1 cellular context compared by ENCODE assay signal in the genomic region with DNA sequence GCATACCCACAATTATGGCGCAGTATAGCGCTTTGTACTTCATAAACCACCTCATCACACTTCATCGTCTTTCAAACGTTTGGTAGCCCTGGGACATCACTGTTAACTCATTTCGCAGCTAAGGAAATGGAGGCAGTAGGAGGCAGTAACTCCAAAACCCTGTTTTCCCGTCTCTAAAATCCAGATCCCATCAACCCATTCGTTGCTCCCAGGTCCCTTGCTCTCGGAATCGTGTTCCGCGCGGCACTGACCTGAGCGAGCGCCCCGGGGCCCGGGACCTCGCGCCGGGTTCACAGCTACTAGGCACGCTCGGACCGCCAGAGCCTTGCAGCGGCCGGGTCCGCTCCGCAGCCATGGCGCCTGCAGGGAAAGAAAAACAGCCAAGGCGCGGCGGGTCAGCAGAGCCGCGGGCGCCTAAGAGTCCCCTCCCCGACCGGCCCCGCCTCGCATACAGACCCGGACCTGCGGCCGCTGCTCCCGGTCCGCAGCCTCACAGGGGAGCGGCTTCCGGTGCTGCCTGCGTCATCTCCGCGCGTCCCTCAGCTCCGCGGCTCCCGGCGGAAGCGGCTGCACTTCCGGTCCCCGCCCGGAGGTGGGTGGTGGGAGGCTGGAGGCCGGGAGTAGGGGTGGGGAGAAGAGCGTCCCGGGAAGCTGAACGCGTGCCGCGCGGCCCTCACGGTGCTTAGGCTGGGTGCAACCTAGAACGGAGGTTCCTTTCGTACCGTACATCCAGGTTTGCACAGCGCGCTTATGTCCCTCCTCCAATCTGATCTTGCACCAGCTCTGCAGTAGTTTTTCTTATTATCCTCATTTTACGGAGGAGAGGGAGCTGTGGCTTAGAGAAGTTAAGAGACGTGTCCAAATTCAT.
A peak's percentile ranks its signal among the peaks of the same experiment; 100 is the strongest.
TF ChIP-seq lines count a peak whose summit lies in the region.

A gene with protein sequence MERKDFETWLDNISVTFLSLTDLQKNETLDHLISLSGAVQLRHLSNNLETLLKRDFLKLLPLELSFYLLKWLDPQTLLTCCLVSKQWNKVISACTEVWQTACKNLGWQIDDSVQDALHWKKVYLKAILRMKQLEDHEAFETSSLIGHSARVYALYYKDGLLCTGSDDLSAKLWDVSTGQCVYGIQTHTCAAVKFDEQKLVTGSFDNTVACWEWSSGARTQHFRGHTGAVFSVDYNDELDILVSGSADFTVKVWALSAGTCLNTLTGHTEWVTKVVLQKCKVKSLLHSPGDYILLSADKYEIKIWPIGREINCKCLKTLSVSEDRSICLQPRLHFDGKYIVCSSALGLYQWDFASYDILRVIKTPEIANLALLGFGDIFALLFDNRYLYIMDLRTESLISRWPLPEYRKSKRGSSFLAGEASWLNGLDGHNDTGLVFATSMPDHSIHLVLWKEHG (minus strand): TSS at position 519 of the 868 bp plus-strand sequence. CDS start 5,158 bp downstream, outside the sequence.

TF ChIP-seq in H1, 55 proteins besides CTCF, POLR2A, EP300 and RAD21:
- TF ChIP-seq, protein P1, sequence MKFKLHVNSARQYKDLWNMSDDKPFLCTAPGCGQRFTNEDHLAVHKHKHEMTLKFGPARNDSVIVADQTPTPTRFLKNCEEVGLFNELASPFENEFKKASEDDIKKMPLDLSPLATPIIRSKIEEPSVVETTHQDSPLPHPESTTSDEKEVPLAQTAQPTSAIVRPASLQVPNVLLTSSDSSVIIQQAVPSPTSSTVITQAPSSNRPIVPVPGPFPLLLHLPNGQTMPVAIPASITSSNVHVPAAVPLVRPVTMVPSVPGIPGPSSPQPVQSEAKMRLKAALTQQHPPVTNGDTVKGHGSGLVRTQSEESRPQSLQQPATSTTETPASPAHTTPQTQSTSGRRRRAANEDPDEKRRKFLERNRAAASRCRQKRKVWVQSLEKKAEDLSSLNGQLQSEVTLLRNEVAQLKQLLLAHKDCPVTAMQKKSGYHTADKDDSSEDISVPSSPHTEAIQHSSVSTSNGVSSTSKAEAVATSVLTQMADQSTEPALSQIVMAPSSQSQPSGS (IDR thresholded peaks at IDR 0.05; ENCODE audit: low read length), result no peak
- TF ChIP-seq SRF (IDR thresholded peaks at IDR 0.05; ENCODE audit: low read depth, low read length) (peak; percentile 52), TEAD4 (IDR thresholded peaks at IDR 0.05; ENCODE audit: low read depth, low read length) (no peak), YY1 (IDR thresholded peaks at IDR 0.05; ENCODE audit: low read depth, low read length) (peak; percentile 75; the same call in 1 of the 2 replicates), KDM5A (IDR thresholded peaks at IDR 0.05; ENCODE audit: low read length) (peak; percentile 72), SIN3A (conservative IDR thresholded peaks at IDR 0.05 in 1 of 2, IDR thresholded peaks at IDR 0.05 in 1 of 2; ENCODE audit: low read depth in 1 of 2, low read length in 2 of 2) (0 out of 4 replicates have a peak, but pooled peaks have one; percentile 16 to 61), CREB1 (IDR thresholded peaks at IDR 0.05) (peak; percentile 98), SIX5 (IDR thresholded peaks at IDR 0.05; ENCODE audit: low read depth, low read length) (no peak), TAF7 (optimal IDR thresholded peaks at IDR 0.05; ENCODE audit: borderline replicate concordance, low read depth, low read length) (peak; percentile 87), NANOG (IDR thresholded peaks at IDR 0.05; ENCODE audit: insufficient read depth, low read depth, low read length, poor library complexity, severe bottlenecking) (no peak), POU5F1 (IDR thresholded peaks at IDR 0.05; ENCODE audit: low read depth, low read length) (no peak), BRCA1 (IDR thresholded peaks at IDR 0.05; ENCODE audit: low read depth, low read length) (no peak; the same call in 1 of the 2 replicates), POLR2AphosphoS5 (IDR thresholded peaks at IDR 0.05; ENCODE audit: low read depth, low read length) (peak; percentile 94), FOSL1 (IDR thresholded peaks at IDR 0.05; ENCODE audit: insufficient read depth, low read depth, low read length) (no peak), GABPA (IDR thresholded peaks at IDR 0.05; ENCODE audit: borderline replicate concordance, insufficient read depth, low read length) (peak; percentile 94), SP1 (IDR thresholded peaks at IDR 0.05; ENCODE audit: low read depth, low read length) (no peak), HDAC2 (IDR thresholded peaks at IDR 0.05; ENCODE audit: borderline replicate concordance in 1 of 2, low read depth in 2 of 2, low read length in 2 of 2) (peak; percentile 17 to 82; a peak in 1 of 4 replicates), EGR1 (IDR thresholded peaks at IDR 0.05; ENCODE audit: borderline replicate concordance, low read depth, low read length) (peak; percentile 29; the same call in 1 of the 2 replicates), SAP30 (IDR thresholded peaks at IDR 0.05; ENCODE audit: insufficient read depth, insufficient replicate concordance, low read length) (peak; percentile 51), RNF2 (IDR thresholded peaks at IDR 0.05; ENCODE audit: borderline replicate concordance, low read depth, low read length, missing control alignments, poor library complexity, severe bottlenecking) (no peak), PHF8 (conservative IDR thresholded peaks at IDR 0.05; ENCODE audit: low read depth, low read length) (peak; percentile 99), HDAC6 (IDR thresholded peaks at IDR 0.05; ENCODE audit: low read depth, low read length) (no peak), NRF1 (IDR thresholded peaks at IDR 0.05; ENCODE audit: low read depth, low read length) (no peak), TAF1 (IDR thresholded peaks at IDR 0.05; ENCODE audit: low read depth, low read length) (peak; percentile 83), TBP (IDR thresholded peaks at IDR 0.05; ENCODE audit: low read depth, low read length) (peak; percentile 85), RXRA (IDR thresholded peaks at IDR 0.05; ENCODE audit: insufficient read depth, low read depth, low read length) (no peak), KDM4A (IDR thresholded peaks at IDR 0.05; ENCODE audit: low read depth, low read length, severe bottlenecking) (peak; percentile 62), RBBP5 (IDR thresholded peaks at IDR 0.05; ENCODE audit: borderline replicate concordance, low read depth, low read length) (peak; percentile 93; the same call in 1 of the 2 replicates), SIRT6 (IDR thresholded peaks at IDR 0.05; ENCODE audit: low read length) (no peak), RFX5 (IDR thresholded peaks at IDR 0.05; ENCODE audit: borderline replicate concordance, low read depth, low read length) (no peak), SP4 (IDR thresholded peaks at IDR 0.05; ENCODE audit: low read length) (no peak), ASH2L (IDR thresholded peaks at IDR 0.05; ENCODE audit: low read length) (peak; percentile 97)
- TF ChIP-seq, protein P2, sequence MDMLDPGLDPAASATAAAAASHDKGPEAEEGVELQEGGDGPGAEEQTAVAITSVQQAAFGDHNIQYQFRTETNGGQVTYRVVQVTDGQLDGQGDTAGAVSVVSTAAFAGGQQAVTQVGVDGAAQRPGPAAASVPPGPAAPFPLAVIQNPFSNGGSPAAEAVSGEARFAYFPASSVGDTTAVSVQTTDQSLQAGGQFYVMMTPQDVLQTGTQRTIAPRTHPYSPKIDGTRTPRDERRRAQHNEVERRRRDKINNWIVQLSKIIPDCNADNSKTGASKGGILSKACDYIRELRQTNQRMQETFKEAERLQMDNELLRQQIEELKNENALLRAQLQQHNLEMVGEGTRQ (IDR thresholded peaks at IDR 0.05; ENCODE audit: low read length), result no peak
- TF ChIP-seq, protein P3, sequence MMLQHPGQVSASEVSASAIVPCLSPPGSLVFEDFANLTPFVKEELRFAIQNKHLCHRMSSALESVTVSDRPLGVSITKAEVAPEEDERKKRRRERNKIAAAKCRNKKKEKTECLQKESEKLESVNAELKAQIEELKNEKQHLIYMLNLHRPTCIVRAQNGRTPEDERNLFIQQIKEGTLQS (IDR thresholded peaks at IDR 0.05; ENCODE audit: insufficient read depth, low read depth, low read length), result 0 out of 2 replicates have a peak, but pooled peaks have one; percentile 50
- TF ChIP-seq, protein P4, sequence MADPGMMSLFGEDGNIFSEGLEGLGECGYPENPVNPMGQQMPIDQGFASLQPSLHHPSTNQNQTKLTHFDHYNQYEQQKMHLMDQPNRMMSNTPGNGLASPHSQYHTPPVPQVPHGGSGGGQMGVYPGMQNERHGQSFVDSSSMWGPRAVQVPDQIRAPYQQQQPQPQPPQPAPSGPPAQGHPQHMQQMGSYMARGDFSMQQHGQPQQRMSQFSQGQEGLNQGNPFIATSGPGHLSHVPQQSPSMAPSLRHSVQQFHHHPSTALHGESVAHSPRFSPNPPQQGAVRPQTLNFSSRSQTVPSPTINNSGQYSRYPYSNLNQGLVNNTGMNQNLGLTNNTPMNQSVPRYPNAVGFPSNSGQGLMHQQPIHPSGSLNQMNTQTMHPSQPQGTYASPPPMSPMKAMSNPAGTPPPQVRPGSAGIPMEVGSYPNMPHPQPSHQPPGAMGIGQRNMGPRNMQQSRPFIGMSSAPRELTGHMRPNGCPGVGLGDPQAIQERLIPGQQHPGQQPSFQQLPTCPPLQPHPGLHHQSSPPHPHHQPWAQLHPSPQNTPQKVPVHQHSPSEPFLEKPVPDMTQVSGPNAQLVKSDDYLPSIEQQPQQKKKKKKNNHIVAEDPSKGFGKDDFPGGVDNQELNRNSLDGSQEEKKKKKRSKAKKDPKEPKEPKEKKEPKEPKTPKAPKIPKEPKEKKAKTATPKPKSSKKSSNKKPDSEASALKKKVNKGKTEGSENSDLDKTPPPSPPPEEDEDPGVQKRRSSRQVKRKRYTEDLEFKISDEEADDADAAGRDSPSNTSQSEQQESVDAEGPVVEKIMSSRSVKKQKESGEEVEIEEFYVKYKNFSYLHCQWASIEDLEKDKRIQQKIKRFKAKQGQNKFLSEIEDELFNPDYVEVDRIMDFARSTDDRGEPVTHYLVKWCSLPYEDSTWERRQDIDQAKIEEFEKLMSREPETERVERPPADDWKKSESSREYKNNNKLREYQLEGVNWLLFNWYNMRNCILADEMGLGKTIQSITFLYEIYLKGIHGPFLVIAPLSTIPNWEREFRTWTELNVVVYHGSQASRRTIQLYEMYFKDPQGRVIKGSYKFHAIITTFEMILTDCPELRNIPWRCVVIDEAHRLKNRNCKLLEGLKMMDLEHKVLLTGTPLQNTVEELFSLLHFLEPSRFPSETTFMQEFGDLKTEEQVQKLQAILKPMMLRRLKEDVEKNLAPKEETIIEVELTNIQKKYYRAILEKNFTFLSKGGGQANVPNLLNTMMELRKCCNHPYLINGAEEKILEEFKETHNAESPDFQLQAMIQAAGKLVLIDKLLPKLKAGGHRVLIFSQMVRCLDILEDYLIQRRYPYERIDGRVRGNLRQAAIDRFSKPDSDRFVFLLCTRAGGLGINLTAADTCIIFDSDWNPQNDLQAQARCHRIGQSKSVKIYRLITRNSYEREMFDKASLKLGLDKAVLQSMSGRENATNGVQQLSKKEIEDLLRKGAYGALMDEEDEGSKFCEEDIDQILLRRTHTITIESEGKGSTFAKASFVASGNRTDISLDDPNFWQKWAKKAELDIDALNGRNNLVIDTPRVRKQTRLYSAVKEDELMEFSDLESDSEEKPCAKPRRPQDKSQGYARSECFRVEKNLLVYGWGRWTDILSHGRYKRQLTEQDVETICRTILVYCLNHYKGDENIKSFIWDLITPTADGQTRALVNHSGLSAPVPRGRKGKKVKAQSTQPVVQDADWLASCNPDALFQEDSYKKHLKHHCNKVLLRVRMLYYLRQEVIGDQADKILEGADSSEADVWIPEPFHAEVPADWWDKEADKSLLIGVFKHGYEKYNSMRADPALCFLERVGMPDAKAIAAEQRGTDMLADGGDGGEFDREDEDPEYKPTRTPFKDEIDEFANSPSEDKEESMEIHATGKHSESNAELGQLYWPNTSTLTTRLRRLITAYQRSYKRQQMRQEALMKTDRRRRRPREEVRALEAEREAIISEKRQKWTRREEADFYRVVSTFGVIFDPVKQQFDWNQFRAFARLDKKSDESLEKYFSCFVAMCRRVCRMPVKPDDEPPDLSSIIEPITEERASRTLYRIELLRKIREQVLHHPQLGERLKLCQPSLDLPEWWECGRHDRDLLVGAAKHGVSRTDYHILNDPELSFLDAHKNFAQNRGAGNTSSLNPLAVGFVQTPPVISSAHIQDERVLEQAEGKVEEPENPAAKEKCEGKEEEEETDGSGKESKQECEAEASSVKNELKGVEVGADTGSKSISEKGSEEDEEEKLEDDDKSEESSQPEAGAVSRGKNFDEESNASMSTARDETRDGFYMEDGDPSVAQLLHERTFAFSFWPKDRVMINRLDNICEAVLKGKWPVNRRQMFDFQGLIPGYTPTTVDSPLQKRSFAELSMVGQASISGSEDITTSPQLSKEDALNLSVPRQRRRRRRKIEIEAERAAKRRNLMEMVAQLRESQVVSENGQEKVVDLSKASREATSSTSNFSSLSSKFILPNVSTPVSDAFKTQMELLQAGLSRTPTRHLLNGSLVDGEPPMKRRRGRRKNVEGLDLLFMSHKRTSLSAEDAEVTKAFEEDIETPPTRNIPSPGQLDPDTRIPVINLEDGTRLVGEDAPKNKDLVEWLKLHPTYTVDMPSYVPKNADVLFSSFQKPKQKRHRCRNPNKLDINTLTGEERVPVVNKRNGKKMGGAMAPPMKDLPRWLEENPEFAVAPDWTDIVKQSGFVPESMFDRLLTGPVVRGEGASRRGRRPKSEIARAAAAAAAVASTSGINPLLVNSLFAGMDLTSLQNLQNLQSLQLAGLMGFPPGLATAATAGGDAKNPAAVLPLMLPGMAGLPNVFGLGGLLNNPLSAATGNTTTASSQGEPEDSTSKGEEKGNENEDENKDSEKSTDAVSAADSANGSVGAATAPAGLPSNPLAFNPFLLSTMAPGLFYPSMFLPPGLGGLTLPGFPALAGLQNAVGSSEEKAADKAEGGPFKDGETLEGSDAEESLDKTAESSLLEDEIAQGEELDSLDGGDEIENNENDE (IDR thresholded peaks at IDR 0.05; ENCODE audit: insufficient replicate concordance, low read length), result no peak
- TF ChIP-seq, protein P5, sequence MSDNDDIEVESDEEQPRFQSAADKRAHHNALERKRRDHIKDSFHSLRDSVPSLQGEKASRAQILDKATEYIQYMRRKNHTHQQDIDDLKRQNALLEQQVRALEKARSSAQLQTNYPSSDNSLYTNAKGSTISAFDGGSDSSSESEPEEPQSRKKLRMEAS (IDR thresholded peaks at IDR 0.05), result peak; percentile 89
- TF ChIP-seq, protein P6, sequence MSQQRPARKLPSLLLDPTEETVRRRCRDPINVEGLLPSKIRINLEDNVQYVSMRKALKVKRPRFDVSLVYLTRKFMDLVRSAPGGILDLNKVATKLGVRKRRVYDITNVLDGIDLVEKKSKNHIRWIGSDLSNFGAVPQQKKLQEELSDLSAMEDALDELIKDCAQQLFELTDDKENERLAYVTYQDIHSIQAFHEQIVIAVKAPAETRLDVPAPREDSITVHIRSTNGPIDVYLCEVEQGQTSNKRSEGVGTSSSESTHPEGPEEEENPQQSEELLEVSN (IDR thresholded peaks at IDR 0.05), result peak; percentile 60
